18 cellular contexts compared by ENCODE assay signal in genomic region chr3:130686833-130687232, GRCh38.
"Had no signal": no experiment of that assay in that cellular context is flagged by ENCODE, and none has a peak within 500 bp of the region (broad histone marks: within the 10 kb centered on the region; RNA-seq: fewer than 3 reads in every experiment).

No MANE protein-coding gene starts in this region.

- H3K27ac ChIP-seq: dorsolateral prefrontal cortex, heart left ventricle, lower lobe of right lung, prostate gland, skin epidermis had no signal

- H3K4me1 ChIP-seq: heart left ventricle, lower lobe of right lung, prostate gland had no signal

- DNase-seq: activated CD4-positive, alpha-beta T cell treated with anti-CD3 and anti-CD28 coated beads, Interleukin-2, amount 10 ng/mL, durations not matched to agents 7 days and 5 days; activated CD4-positive, CD25-positive, alpha-beta regulatory T cell; activated CD8-positive, alpha-beta memory T cell treated with anti-CD3 and anti-CD28 coated beads for 24 hours; activated gamma-delta T cell treated with Interleukin-2 at 50 U/mL for 16 hours; amniotic stem cell; dorsolateral prefrontal cortex; endodermal cell; heart left ventricle; left cardiac atrium; lower lobe of right lung; right cardiac atrium; stimulated activated CD4-positive, alpha-beta T cell treated with anti-CD3 and anti-CD28 coated beads, Interleukin-4, amount 100 ng/mL, for 4 hours; stimulated activated CD8-positive, alpha-beta memory T cell treated with anti-CD3 and anti-CD28 coated beads, Interleukin-4, amount 100 ng/mL, for 48 hours; stimulated activated naive CD8-positive, alpha-beta T cell treated with anti-CD3 and anti-CD28 coated beads, Interleukin-15, Interleukin-2, amounts not matched to agents 100 U/mL and 50 U/mL, for 24 hours; trophoblast cell had no signal

- H3K36me3 ChIP-seq: prostate gland had no signal

- FAIRE-seq: frontal cortex had no signal

- ATAC-seq: heart left ventricle; left cardiac atrium; lower lobe of right lung; right cardiac atrium; stimulated activated naive CD8-positive, alpha-beta T cell treated with anti-CD3 and anti-CD28 coated beads, Interleukin-15, Interleukin-2, amounts not matched to agents 100 U/mL and 50 U/mL, for 24 hours had no signal

- H3K9me3 ChIP-seq: heart left ventricle, lower lobe of right lung, prostate gland had no signal

- H3K4me3 ChIP-seq: dorsolateral prefrontal cortex, heart left ventricle, lower lobe of right lung, prostate gland, skin epidermis had no signal

- H3K27me3 ChIP-seq: dorsolateral prefrontal cortex, heart left ventricle had no signal
